In the genomic region with DNA sequence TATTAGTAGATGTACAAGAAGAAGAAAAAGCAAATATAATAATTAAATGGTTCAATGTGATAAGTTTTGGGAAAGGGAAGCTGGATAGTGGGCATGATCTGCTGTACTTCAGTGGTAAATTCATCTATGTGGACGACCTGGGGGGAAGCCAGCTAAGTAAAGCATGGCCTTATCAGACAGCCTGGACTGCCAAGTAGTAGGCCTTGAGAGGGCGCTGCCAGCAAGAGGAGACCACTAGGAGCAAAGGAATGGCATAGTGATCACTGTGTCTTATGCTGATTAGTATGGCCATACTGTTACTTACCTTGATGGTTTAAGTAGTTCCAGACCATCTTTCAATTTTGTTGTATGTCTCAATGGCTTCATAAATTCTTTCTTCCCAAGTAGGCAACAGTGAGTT, we compare ENCODE assay signal across 1 cellular context.
TF ChIP-seq lines count a peak whose summit lies in the region.

No MANE protein-coding gene starts in this region.

TF ChIP-seq in GM23338, 12 proteins besides CTCF, POLR2A, EP300 and RAD21 (continued from another document):
- TF ChIP-seq, protein P1, sequence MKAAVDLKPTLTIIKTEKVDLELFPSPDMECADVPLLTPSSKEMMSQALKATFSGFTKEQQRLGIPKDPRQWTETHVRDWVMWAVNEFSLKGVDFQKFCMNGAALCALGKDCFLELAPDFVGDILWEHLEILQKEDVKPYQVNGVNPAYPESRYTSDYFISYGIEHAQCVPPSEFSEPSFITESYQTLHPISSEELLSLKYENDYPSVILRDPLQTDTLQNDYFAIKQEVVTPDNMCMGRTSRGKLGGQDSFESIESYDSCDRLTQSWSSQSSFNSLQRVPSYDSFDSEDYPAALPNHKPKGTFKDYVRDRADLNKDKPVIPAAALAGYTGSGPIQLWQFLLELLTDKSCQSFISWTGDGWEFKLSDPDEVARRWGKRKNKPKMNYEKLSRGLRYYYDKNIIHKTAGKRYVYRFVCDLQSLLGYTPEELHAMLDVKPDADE (IDR thresholded peaks at IDR 0.05): no peak
- TF ChIP-seq ZNF114 (CRISPR knock-in tag; IDR thresholded peaks at IDR 0.05): no peak
